Comparison of ENCODE assay signal across 8 cellular contexts in the genomic region with DNA sequence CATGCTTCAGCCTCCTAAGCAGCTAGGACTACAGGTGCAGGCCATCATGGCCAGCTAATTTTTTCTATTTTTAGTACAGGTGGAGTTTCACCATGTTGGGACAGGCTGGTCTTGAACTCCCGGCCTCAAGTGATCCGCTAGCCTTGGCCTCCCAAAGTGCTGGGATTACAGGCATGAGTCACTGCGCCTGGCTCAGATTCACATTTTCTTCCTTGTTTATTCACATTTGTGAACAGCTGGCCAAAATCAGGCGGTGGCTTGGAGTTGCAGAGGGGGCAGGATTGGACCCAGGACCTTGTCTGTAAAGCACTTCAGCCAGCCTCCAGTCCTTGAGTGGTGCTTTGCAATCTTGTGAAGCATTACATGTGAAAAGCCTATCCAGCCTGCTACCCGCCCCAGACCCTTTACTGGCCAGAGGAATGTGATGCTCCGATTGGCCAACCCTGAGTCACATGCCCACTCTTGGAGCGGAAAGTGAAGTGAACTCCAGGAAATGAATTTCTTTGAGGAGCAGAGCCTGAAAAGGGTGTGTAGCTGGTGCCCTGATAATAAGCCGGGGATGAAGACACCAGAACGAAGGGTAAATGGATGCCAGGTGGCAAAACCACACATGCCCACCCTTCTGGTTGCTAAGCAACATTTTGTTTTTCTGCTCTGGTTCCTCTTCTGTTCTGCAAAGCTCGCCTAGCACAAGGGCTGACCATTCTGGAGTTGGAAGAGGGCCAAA.
DNase-seq lines count a peak whose midpoint lies in the region; ATAC-seq, FAIRE-seq and TF ChIP-seq lines count a peak whose summit lies in the region.

No MANE protein-coding gene starts in this region.

- H3K4me1 ChIP-seq in BLaER1 treated with 17β-estradiol and CSF1 and Interleukin-3, amounts not matched to agents 10 nM and 100 nM, result peaks cover 59 to 99% (median 88%) of the 10 kb centered on the region in 10 experiments
- H3K4me1 ChIP-seq in breast epithelium (no peaks in the 10 kb centered on the region), suprapubic skin (peaks cover 41% of the 10 kb centered on the region)

- H3K9me3 ChIP-seq in BLaER1 treated with 17β-estradiol and CSF1 and Interleukin-3, amounts not matched to agents 10 nM and 100 nM (replicated peaks in 1 of 11), result no peaks in the 10 kb centered on the region
- H3K9me3 ChIP-seq in breast epithelium, result no peaks in the 10 kb centered on the region
- H3K9me3 ChIP-seq in suprapubic skin, result no peaks in the 10 kb centered on the region

- WGBS in suprapubic skin, result 29% methylated on average over 10 of the region's 10 CpGs

- TF ChIP-seq POLR2A in breast epithelium (IDR thresholded peaks at IDR 0.05) (no peak), suprapubic skin (IDR thresholded peaks at IDR 0.05) (no peak), GM12892 (IDR thresholded peaks at IDR 0.05; ENCODE audit: low read depth, low read length) (no peak)

- H3K36me3 ChIP-seq in BLaER1 treated with 17β-estradiol and CSF1 and Interleukin-3, amounts not matched to agents 10 nM and 100 nM, result no peaks in the 10 kb centered on the region
- H3K36me3 ChIP-seq in breast epithelium, result no peaks in the 10 kb centered on the region
- no peaks in the 10 kb centered on the region for H3K36me3 ChIP-seq in suprapubic skin

- peak overlapping the region; percentile 67 to 85 (median 78); a peak in 21 of 22 replicates for H3K27ac ChIP-seq in BLaER1 treated with 17β-estradiol and CSF1 and Interleukin-3, amounts not matched to agents 10 nM and 100 nM
- H3K27ac ChIP-seq in breast epithelium (peak overlapping the region; percentile 16 to 56), suprapubic skin (peak overlapping the region; percentile 64)

- H3K9ac ChIP-seq in BLaER1 treated with 17β-estradiol and CSF1 and Interleukin-3, amounts not matched to agents 10 nM and 100 nM, result peak overlapping the region; percentile 38 to 67 (median 56); a peak in 20 of 22 replicates

- H3K4me2 ChIP-seq in BLaER1 treated with 17β-estradiol and CSF1 and Interleukin-3, amounts not matched to agents 10 nM and 100 nM, result peak overlapping the region; percentile 66 to 93 (median 78)

- no peak for FAIRE-seq in GM12892 (lab: Jason Lieb, UNC)

- TF ChIP-seq EP300 in suprapubic skin (IDR thresholded peaks at IDR 0.05), result no peak

- no peaks in the 10 kb centered on the region for H4K20me1 ChIP-seq in BLaER1 treated with 17β-estradiol and CSF1 and Interleukin-3, amounts not matched to agents 10 nM and 100 nM

- no peaks in the 10 kb centered on the region for H3K27me3 ChIP-seq in BLaER1 treated with 17β-estradiol and CSF1 and Interleukin-3, amounts not matched to agents 10 nM and 100 nM
- H3K27me3 ChIP-seq in breast epithelium (no peaks in the 10 kb centered on the region), suprapubic skin (no peaks in the 10 kb centered on the region)

- peak overlapping the region in 4 of 10 experiments; percentile 9 to 33 (median 16); a peak in 3 of 20 replicates for H3K4me3 ChIP-seq in BLaER1 treated with 17β-estradiol and CSF1 and Interleukin-3, amounts not matched to agents 10 nM and 100 nM
- H3K4me3 ChIP-seq in breast epithelium, result no peak overlapping the region
- no peak overlapping the region for H3K4me3 ChIP-seq in suprapubic skin

- peak; percentile 45 for ATAC-seq in HG02943 (IDR thresholded peaks at IDR 0.05; ENCODE audit: low read depth, unreplicated experiment)
- ATAC-seq in left colon, result peak; percentile 57
- no peak for ATAC-seq in GM18907 (IDR thresholded peaks at IDR 0.05; ENCODE audit: unreplicated experiment)

- intact Hi-C loops in breast epithelium (cut with DNase I; ENCODE audit: low total_unique reads), result no loop called here
- intact Hi-C loops in left colon (cut with DNase I, micrococcal nuclease), result no loop called here

- DNase-seq in NCI-H510A (lab: John Stamatoyannopoulos, UW), result peak; percentile 95
- peak; percentile 42 to 58 for DNase-seq in breast epithelium (ENCODE audit: low spot score in 2 of 2)
- peak; percentile 60 to 83 for DNase-seq in left colon
- peak; percentile 90 for DNase-seq in suprapubic skin (ENCODE audit: low spot score in 2 of 2)
- DNase-seq in GM12892 (ENCODE audit: insufficient read length), result no peak

- TF ChIP-seq CTCF in breast epithelium (IDR thresholded peaks at IDR 0.05) (no peak), suprapubic skin (IDR thresholded peaks at IDR 0.05) (no peak)
